Comparison of ENCODE assay signal across 9 cellular contexts in the genomic region with DNA sequence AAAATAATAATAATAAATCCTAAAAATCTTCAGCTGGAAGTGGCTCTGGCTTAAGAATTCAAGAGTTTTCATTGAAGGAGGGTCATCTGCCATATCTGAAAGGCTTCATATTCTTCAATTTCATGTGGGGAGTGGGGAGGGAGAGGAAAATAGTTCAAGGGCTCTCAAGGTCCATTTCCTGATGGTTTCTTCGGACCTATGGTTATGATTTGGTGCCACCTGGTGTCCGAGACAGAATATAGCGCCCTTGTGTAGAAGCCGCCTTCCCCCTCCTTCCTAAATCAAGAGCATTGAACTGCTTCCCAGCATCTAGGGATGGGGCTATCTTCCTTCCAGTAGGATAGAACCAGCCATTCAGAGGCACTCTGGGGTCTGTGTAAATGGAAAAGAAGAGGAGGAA. TPM values are rescaled to one million over a fixed set of nuclear protein-coding genes. Genes with fewer than 3 reads are reported as not detected.
DNase-seq lines count a peak whose midpoint lies in the region; ATAC-seq and TF ChIP-seq lines count a peak whose summit lies in the region.
"Had no signal": no experiment of that assay in that cellular context is flagged by ENCODE, and none has a peak within 500 bp of the region (broad histone marks: within the 10 kb centered on the region; RNA-seq: fewer than 3 reads in every experiment).

No MANE protein-coding gene starts in this region.

- POLR2A ChIA-PET in AG04449 (lab: Yijun Ruan, JAX) = no interaction called here

- DNase-seq in AG04449 (ENCODE audit: low read depth, low spot score) (no peak), GM13976 (ENCODE audit: low spot score) (peak; percentile 49), NCI-H1694 (lab: John Stamatoyannopoulos, UW) (peak; percentile 12), T-helper 9 cell (peak; percentile 32), caudate nucleus (lab: John Stamatoyannopoulos, UW) (peak in 40 of 61 donors; percentile 1 to 68 (median 15)), left colon (peak; percentile 39 to 58)
- peak; percentile 10 to 56 for DNase-seq in stimulated activated effector memory CD8-positive, alpha-beta T cell treated with anti-CD3 and anti-CD28 coated beads, Interleukin-12 subunit alpha, Interleukin-12 subunit beta, amount 100 ng/mL, for 72 hours (ENCODE audit: low spot score in 2 of 2)

- no peak overlapping the region for H3K4me3 ChIP-seq in AG04449 (ENCODE audit: low read depth, low read length)

- no peak overlapping the region for H3K27ac ChIP-seq in caudate nucleus (ENCODE audit: low read depth, low read length)

- intact Hi-C loops in left colon (cut with DNase I, micrococcal nuclease) = no loop called here

- TF ChIP-seq CTCF in AG04449 (IDR thresholded peaks at IDR 0.05; ENCODE audit: insufficient read depth, low read length, missing control alignments) = peak; percentile 49
- TF ChIP-seq CTCF in GM13976 (IDR thresholded peaks at IDR 0.05; ENCODE audit: borderline replicate concordance, control extremely low read depth, extremely low read depth, insufficient read depth, missing control alignments) = peak; percentile 25

- no peaks in the 10 kb centered on the region for H3K9me3 Mint-ChIP-seq in stimulated activated effector memory CD8-positive, alpha-beta T cell treated with anti-CD3 and anti-CD28 coated beads, Interleukin-12 subunit alpha, Interleukin-12 subunit beta, amount 100 ng/mL, for 72 hours

- CTCF ChIA-PET in AG04449 (lab: Yijun Ruan, JAX) = interaction anchor here (1.0 to 7.7 kb wide), 14 partner anchors 17 to 410 kb away, joined by 3 to 90 read pairs (median 4); a partner anchor contains a TSS

- in situ Hi-C loops in GM13976 (cut with MboI; ENCODE audit: low sequenced_read_pairs, unreplicated experiment) = no loop called here

- H3K27ac Mint-ChIP-seq in stimulated activated effector memory CD8-positive, alpha-beta T cell treated with anti-CD3 and anti-CD28 coated beads, Interleukin-12 subunit alpha, Interleukin-12 subunit beta, amount 100 ng/mL, for 72 hours = no peak overlapping the region

- peaks cover 26% of the 10 kb centered on the region for H3K36me3 Mint-ChIP-seq in stimulated activated effector memory CD8-positive, alpha-beta T cell treated with anti-CD3 and anti-CD28 coated beads, Interleukin-12 subunit alpha, Interleukin-12 subunit beta, amount 100 ng/mL, for 72 hours

- H3K4me1 Mint-ChIP-seq in stimulated activated effector memory CD8-positive, alpha-beta T cell treated with anti-CD3 and anti-CD28 coated beads, Interleukin-12 subunit alpha, Interleukin-12 subunit beta, amount 100 ng/mL, for 72 hours = no peaks in the 10 kb centered on the region

- ATAC-seq in left colon (peak; percentile 50), HG03097 (IDR thresholded peaks at IDR 0.05; ENCODE audit: low FRiP score, unreplicated experiment) (no peak)
- ATAC-seq in stimulated activated effector memory CD8-positive, alpha-beta T cell treated with anti-CD3 and anti-CD28 coated beads, Interleukin-12 subunit alpha, Interleukin-12 subunit beta, amount 100 ng/mL, for 72 hours = no peak

- no peak overlapping the region for H3K4me3 Mint-ChIP-seq in stimulated activated effector memory CD8-positive, alpha-beta T cell treated with anti-CD3 and anti-CD28 coated beads, Interleukin-12 subunit alpha, Interleukin-12 subunit beta, amount 100 ng/mL, for 72 hours

RNA-seq across cellular contexts. Expression of a gene that starts 34.3 kb away (rescaled TPM):
- total RNA-seq in left colon = 1 to 10 TPM in 1 of 2 donors, under 1 TPM in 1; 0.67 to 1.1 TPM

RNA-seq across cellular contexts. Expression of a gene that starts 44.1 kb away (rescaled TPM):
- 10 to 100 TPM; 67.9 to 72.6 TPM for total RNA-seq in left colon
- total RNA-seq: mononuclear cell had no signal
